ENCODE assay signal across 2 cellular contexts in the genomic region with DNA sequence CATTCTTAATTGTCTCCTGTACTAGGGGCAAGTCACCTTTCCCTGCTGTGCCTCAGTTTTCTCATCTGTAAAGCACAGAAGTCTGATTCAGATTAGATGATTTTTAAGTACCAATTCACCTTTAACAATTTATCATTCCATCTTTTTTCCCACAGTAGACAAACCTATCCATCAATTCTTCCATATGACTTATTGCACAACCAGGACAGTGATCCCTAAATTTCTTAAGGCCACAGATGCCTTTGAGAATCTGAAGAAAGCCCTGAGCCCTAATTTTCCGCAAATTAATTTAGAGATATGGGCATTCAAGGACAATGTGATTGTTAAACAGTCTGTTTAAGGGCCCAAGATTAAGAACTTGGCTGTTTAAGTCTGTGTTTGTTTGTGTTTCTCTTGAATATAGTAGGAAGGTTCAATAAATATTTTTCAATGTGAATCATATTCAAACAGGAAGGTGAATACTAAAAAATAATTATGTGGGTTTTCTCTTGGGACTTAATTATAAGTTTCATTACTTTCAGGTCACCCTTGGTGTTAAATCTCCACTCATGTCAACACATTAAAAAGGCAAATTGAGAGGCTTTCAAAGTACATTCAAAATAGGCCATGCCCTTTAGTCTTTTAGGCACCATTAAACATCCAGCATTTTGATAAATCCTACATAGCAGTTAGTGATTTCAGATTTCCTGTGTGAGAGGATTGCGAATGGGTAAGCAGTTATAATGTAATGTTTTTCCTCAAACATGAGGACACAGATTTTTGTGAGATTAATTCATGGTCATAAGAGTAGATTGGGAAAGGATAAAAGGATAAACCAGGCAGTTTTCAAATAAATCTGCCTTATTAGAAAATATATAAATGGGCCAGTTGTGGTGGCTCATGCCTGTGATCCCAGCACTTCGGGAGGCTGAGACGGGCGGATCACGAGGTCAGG.
TF ChIP-seq lines count a peak whose summit lies in the region.

No MANE protein-coding gene starts in this region.

TF ChIP-seq in HepG2, 621 proteins besides CTCF, POLR2A, EP300 and RAD21:
- TF ChIP-seq, protein P1, sequence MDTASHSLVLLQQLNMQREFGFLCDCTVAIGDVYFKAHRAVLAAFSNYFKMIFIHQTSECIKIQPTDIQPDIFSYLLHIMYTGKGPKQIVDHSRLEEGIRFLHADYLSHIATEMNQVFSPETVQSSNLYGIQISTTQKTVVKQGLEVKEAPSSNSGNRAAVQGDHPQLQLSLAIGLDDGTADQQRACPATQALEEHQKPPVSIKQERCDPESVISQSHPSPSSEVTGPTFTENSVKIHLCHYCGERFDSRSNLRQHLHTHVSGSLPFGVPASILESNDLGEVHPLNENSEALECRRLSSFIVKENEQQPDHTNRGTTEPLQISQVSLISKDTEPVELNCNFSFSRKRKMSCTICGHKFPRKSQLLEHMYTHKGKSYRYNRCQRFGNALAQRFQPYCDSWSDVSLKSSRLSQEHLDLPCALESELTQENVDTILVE (CRISPR knock-in tag; IDR thresholded peaks at IDR 0.05), result no peak
- TF ChIP-seq ZNF883 (CRISPR knock-in tag; IDR thresholded peaks at IDR 0.05; ENCODE audit: not compliant biosample characterization) (no peak), CEBPG (CRISPR knock-in tag; IDR thresholded peaks at IDR 0.05) (0 out of 2 replicates have a peak, but pooled peaks have one; percentile 17), LCORL (IDR thresholded peaks at IDR 0.05) (no peak), LCORL (CRISPR knock-in tag; IDR thresholded peaks at IDR 0.05) (no peak), CEBPB (IDR thresholded peaks at IDR 0.05; ENCODE audit: borderline replicate concordance, low read depth, low read length) (peak; percentile 55; the same call in 1 of the 2 replicates)

TF ChIP-seq in GM12878, 131 proteins besides CTCF, POLR2A, EP300 and RAD21:
- peak; percentile 91 for TF ChIP-seq MEF2B (IDR thresholded peaks at IDR 0.05; ENCODE audit: partially characterized antibody, poor library complexity, severe bottlenecking)
- no peak for TF ChIP-seq KAT2A (conservative IDR thresholded peaks at IDR 0.05; ENCODE audit: control insufficient read depth, low read depth, low read length)
- TF ChIP-seq BMI1 (IDR thresholded peaks at IDR 0.05; ENCODE audit: borderline replicate concordance), result 0 out of 2 replicates have a peak, but pooled peaks have one; percentile 25
- TF ChIP-seq KDM1A (IDR thresholded peaks at IDR 0.05; ENCODE audit: borderline replicate concordance), result no peak
- TF ChIP-seq NR2F1 (conservative IDR thresholded peaks at IDR 0.05), result peak; percentile 76
- peak; percentile 53; the same call in 1 of the 2 replicates for TF ChIP-seq ZNF687 (IDR thresholded peaks at IDR 0.05)
- TF ChIP-seq MTA2 (IDR thresholded peaks at IDR 0.05; ENCODE audit: low read depth), result peak; percentile 95
- TF ChIP-seq BHLHE40 (IDR thresholded peaks at IDR 0.05; ENCODE audit: borderline replicate concordance in 1 of 2, low read depth in 2 of 2, low read length in 1 of 2), result peak; percentile 30 to 36; a peak in 1 of 4 replicates
